11 cellular contexts compared by ENCODE assay signal in genomic region chr13:39417131-39417530, GRCh38.
DNase-seq lines count a peak whose midpoint lies in the region; FAIRE-seq and TF ChIP-seq lines count a peak whose summit lies in the region.
"Had no signal": no experiment of that assay in that cellular context is flagged by ENCODE, and none has a peak within 500 bp of the region (broad histone marks: within the 10 kb centered on the region; RNA-seq: fewer than 3 reads in every experiment).

No MANE protein-coding gene starts in this region.

- H3K4me3 Mint-ChIP-seq in nephron progenitor cell = peak overlapping the region; percentile 37
- no peak overlapping the region for H3K4me3 Mint-ChIP-seq in T-helper 2 cell treated with Interferon-gamma antibody and Interleukin-4, amounts not matched to agents 5 μg/mL and 100 μg/mL, for 36 hours
- H3K4me3 Mint-ChIP-seq: activated CD4-positive, alpha-beta T cell treated with anti-CD3 and anti-CD28 coated beads, Interleukin-2, amount 10 ng/mL, durations not matched to agents 24 days and 14 days had no signal

- peaks cover 3% of the 10 kb centered on the region for H3K27me3 Mint-ChIP-seq in nephron progenitor cell (ENCODE audit: low read depth, poor library complexity)
- H3K27me3 Mint-ChIP-seq in T-helper 2 cell treated with Interferon-gamma antibody and Interleukin-4, amounts not matched to agents 5 μg/mL and 100 μg/mL, for 36 hours (ENCODE audit: low read depth) = peaks cover 13% of the 10 kb centered on the region

- H3K4me1 Mint-ChIP-seq in nephron progenitor cell = peaks cover 42% of the 10 kb centered on the region
- no peaks in the 10 kb centered on the region for H3K4me1 Mint-ChIP-seq in T-helper 2 cell treated with Interferon-gamma antibody and Interleukin-4, amounts not matched to agents 5 μg/mL and 100 μg/mL, for 36 hours (ENCODE audit: low read depth)
- H3K4me1 Mint-ChIP-seq: activated CD4-positive, alpha-beta T cell treated with anti-CD3 and anti-CD28 coated beads, Interleukin-2, amount 10 ng/mL, durations not matched to agents 24 days and 14 days had no signal

- no peak overlapping the region for H3K27ac Mint-ChIP-seq in nephron progenitor cell
- no peak overlapping the region for H3K27ac Mint-ChIP-seq in T-helper 2 cell treated with Interferon-gamma antibody and Interleukin-4, amounts not matched to agents 5 μg/mL and 100 μg/mL, for 36 hours
- H3K27ac Mint-ChIP-seq: activated CD4-positive, alpha-beta T cell treated with anti-CD3 and anti-CD28 coated beads, Interleukin-2, amount 10 ng/mL, durations not matched to agents 24 days and 14 days had no signal

- peak; percentile 5 for TF ChIP-seq CTCF in D721Med (IDR thresholded peaks at IDR 0.05; ENCODE audit: insufficient read depth, missing control alignments)
- TF ChIP-seq CTCF in epithelial cell of proximal tubule (conservative IDR thresholded peaks at IDR 0.05; ENCODE audit: low read depth, low read length) = peak; percentile 25
- TF ChIP-seq CTCF in nephron progenitor cell (IDR thresholded peaks at IDR 0.05) = peak; percentile 50

- no peaks in the 10 kb centered on the region for H3K36me3 Mint-ChIP-seq in nephron progenitor cell (ENCODE audit: low read depth)
- H3K36me3 Mint-ChIP-seq in T-helper 2 cell treated with Interferon-gamma antibody and Interleukin-4, amounts not matched to agents 5 μg/mL and 100 μg/mL, for 36 hours (ENCODE audit: low read depth) = no peaks in the 10 kb centered on the region

- H3K9me3 Mint-ChIP-seq in nephron progenitor cell = no peaks in the 10 kb centered on the region
- H3K9me3 Mint-ChIP-seq in T-helper 2 cell treated with Interferon-gamma antibody and Interleukin-4, amounts not matched to agents 5 μg/mL and 100 μg/mL, for 36 hours = no peaks in the 10 kb centered on the region
- H3K9me3 Mint-ChIP-seq: activated CD4-positive, alpha-beta T cell treated with anti-CD3 and anti-CD28 coated beads, Interleukin-2, amount 10 ng/mL, durations not matched to agents 24 days and 14 days had no signal

- H3K4me3 ChIP-seq in epithelial cell of proximal tubule (ENCODE audit: low read depth, low read length) = no peak overlapping the region

- no peak for FAIRE-seq in D721Med (lab: Jason Lieb, UNC)
- no peak for FAIRE-seq in RCC 7860 (lab: Jason Lieb, UNC)

- DNase-seq in D721Med (ENCODE audit: insufficient read length, low spot score) (no peak), NCI-H82 (lab: John Stamatoyannopoulos, UW) (peak; percentile 65), epithelial cell of proximal tubule (ENCODE audit: low read depth) (no peak), nephron progenitor cell (peak; percentile 28), RCC 7860 (ENCODE audit: low spot score) (no peak), hepatic stellate cell (ENCODE audit: low spot score) (no peak)
- no peak for DNase-seq in T-helper 2 cell treated with Interferon-gamma antibody and Interleukin-4, amounts not matched to agents 5 μg/mL and 100 μg/mL, for 36 hours (ENCODE audit: low spot score)
- DNase-seq in stimulated activated CD4-positive, alpha-beta T cell treated with anti-CD3 and anti-CD28 coated beads, Interleukin-1b, Interleukin-23, amount 100 ng/mL, for 48 hours = no peak
- DNase-seq: activated CD4-positive, alpha-beta T cell treated with anti-CD3 and anti-CD28 coated beads, Interleukin-2, amount 10 ng/mL, durations not matched to agents 24 days and 14 days; effector CD4-positive, alpha-beta T cell; NCI-H1105 treated with DMSO at 0.1 percent for 48 hours had no signal

Comparison
In these comparisons a context has a peak if more than half of its experiments do, and no peak if none do; other contexts are left out.
1. DNase-seq: peak in NCI-H82 (single experiment) and nephron progenitor cell (single experiment); none in D721Med (single experiment), epithelial cell of proximal tubule (single experiment), RCC 7860 (single experiment), T-helper 2 cell treated with Interferon-gamma antibody and Interleukin-4, amounts not matched to agents 5 μg/mL and 100 μg/mL, for 36 hours (single experiment), hepatic stellate cell (single experiment) and stimulated activated CD4-positive, alpha-beta T cell treated with anti-CD3 and anti-CD28 coated beads, Interleukin-1b, Interleukin-23, amount 100 ng/mL, for 48 hours (single experiment).
2. Peak in every context shown above with its lines, with median percentiles within 50 percentile points of each other: CTCF ChIP-seq.